Comparison of ENCODE assay signal across 29 cellular contexts in genomic region chr3:185842241-185842640, GRCh38.
"Had no signal": no experiment of that assay in that cellular context is flagged by ENCODE, and none has a peak within 500 bp of the region (broad histone marks: within the 10 kb centered on the region; RNA-seq: fewer than 3 reads in every experiment).

No MANE protein-coding gene starts in this region.

- H3K27ac ChIP-seq: colonic mucosa, coronary artery, dorsolateral prefrontal cortex, epithelial cell of prostate, esophagus muscularis mucosa, esophagus squamous epithelium, foreskin keratinocyte, gastrocnemius medialis, gastroesophageal sphincter, heart left ventricle, heart right ventricle had no signal

- FAIRE-seq: colon, endometrium, endothelial cell of umbilical vein, frontal cortex had no signal

- DNase-seq: colonic mucosa; cortex of kidney; dermis blood vessel endothelial cell; dorsolateral prefrontal cortex; effector CD4-positive, alpha-beta T cell; effector CD8-positive, alpha-beta T cell; effector memory CD4-positive, alpha-beta T cell; effector memory CD8-positive, alpha-beta T cell; endodermal cell; erythroblast; esophagus squamous epithelium; foreskin fibroblast; foreskin keratinocyte; foreskin melanocyte; gastrocnemius medialis; glutamatergic neuron; head of caudate nucleus; heart left ventricle; heart right ventricle had no signal

- H3K4me3 Mint-ChIP-seq: dendritic cell treated with granulocyte-macrophage colony-stimulating factor and Interleukin-4, amounts not matched to agents 40 ng/mL and 50 ng/mL, for 4 days; effector memory CD8-positive, alpha-beta T cell; endodermal cell had no signal

- H3K4me1 ChIP-seq: colonic mucosa, esophagus muscularis mucosa, esophagus squamous epithelium, foreskin keratinocyte, gastrocnemius medialis, gastroesophageal sphincter had no signal

- H3K9me3 ChIP-seq: colonic mucosa, esophagus muscularis mucosa, esophagus squamous epithelium, gastrocnemius medialis, gastroesophageal sphincter, heart left ventricle, heart right ventricle had no signal

- H3K27me3 ChIP-seq: colonic mucosa, foreskin keratinocyte, heart right ventricle had no signal

- H3K9me3 Mint-ChIP-seq: dendritic cell treated with granulocyte-macrophage colony-stimulating factor and Interleukin-4, amounts not matched to agents 40 ng/mL and 50 ng/mL, for 4 days; effector memory CD8-positive, alpha-beta T cell; endodermal cell had no signal

- H3K4me3 ChIP-seq: colonic mucosa, coronary artery, dorsolateral prefrontal cortex, esophagus muscularis mucosa, esophagus squamous epithelium, gastrocnemius medialis, gastroesophageal sphincter, heart left ventricle, heart right ventricle had no signal

- H3K27ac Mint-ChIP-seq: dendritic cell treated with granulocyte-macrophage colony-stimulating factor and Interleukin-4, amounts not matched to agents 40 ng/mL and 50 ng/mL, for 4 days; effector memory CD8-positive, alpha-beta T cell; endodermal cell had no signal

- ATAC-seq: effector memory CD8-positive, alpha-beta T cell; esophagus mucosa; foreskin keratinocyte; gastrocnemius medialis; gastroesophageal sphincter; heart left ventricle; heart right ventricle had no signal

- H3K36me3 ChIP-seq: colonic mucosa, esophagus muscularis mucosa, esophagus squamous epithelium, gastrocnemius medialis, gastroesophageal sphincter, heart left ventricle, heart right ventricle had no signal
